ENCODE assay signal across 19 cellular contexts in genomic region chr1:101915597-101915996, GRCh38.
"Had no signal": no experiment of that assay in that cellular context is flagged by ENCODE, and none has a peak within 500 bp of the region (broad histone marks: within the 10 kb centered on the region; RNA-seq: fewer than 3 reads in every experiment).

No MANE protein-coding gene starts in this region.

- H3K27me3 ChIP-seq: dorsolateral prefrontal cortex, right lobe of liver, stomach, transverse colon had no signal

- H3K27ac Mint-ChIP-seq: memory B cell, mesothelial cell of epicardium, naive B cell, nephron progenitor cell had no signal

- H3K4me3 Mint-ChIP-seq: memory B cell, mesothelial cell of epicardium, naive B cell, nephron progenitor cell had no signal

- H3K36me3 Mint-ChIP-seq: memory B cell, mesothelial cell of epicardium, naive B cell had no signal

- H3K9me3 ChIP-seq: lower lobe of right lung, prostate gland, right lobe of liver, stomach, thoracic aorta, transverse colon had no signal

- H3K4me1 Mint-ChIP-seq: memory B cell, naive B cell, nephron progenitor cell had no signal

- DNase-seq: cortex of kidney; dorsolateral prefrontal cortex; effector CD8-positive, alpha-beta T cell; islet precursor cell; lower lobe of right lung; naive B cell; nephron progenitor cell; right lobe of liver; stimulated activated CD4-positive, alpha-beta T cell treated with anti-CD3 and anti-CD28 coated beads, Interleukin-2, amount 100 ng/mL, for 24 hours; stimulated activated naive CD4-positive, alpha-beta T cell; stomach; substantia nigra; transverse colon had no signal

- H2AFZ ChIP-seq: parathyroid adenoma had no signal

- H3K36me3 ChIP-seq: lower lobe of right lung, prostate gland, right lobe of liver, stomach, thoracic aorta, transverse colon had no signal

- H3K9me3 Mint-ChIP-seq: mesothelial cell of epicardium, naive B cell, nephron progenitor cell had no signal

- H3K79me2 ChIP-seq: parathyroid adenoma had no signal

- H3K27me3 Mint-ChIP-seq: memory B cell, naive B cell had no signal

- H3K4me3 ChIP-seq: dorsolateral prefrontal cortex, lower lobe of right lung, prostate gland, right lobe of liver, stomach, thoracic aorta, transverse colon had no signal

- H3K4me1 ChIP-seq: lower lobe of right lung, parathyroid adenoma, prostate gland, right lobe of liver, stomach, transverse colon had no signal

- H3K27ac ChIP-seq: dorsolateral prefrontal cortex, lower lobe of right lung, parathyroid adenoma, prostate gland, right lobe of liver, stomach, thoracic aorta, transverse colon had no signal

- H3K9ac ChIP-seq: parathyroid adenoma had no signal

- ATAC-seq: left lobe of liver, right lobe of liver had no signal
